Comparison of ENCODE assay signal across 10 cellular contexts in the genomic region with DNA sequence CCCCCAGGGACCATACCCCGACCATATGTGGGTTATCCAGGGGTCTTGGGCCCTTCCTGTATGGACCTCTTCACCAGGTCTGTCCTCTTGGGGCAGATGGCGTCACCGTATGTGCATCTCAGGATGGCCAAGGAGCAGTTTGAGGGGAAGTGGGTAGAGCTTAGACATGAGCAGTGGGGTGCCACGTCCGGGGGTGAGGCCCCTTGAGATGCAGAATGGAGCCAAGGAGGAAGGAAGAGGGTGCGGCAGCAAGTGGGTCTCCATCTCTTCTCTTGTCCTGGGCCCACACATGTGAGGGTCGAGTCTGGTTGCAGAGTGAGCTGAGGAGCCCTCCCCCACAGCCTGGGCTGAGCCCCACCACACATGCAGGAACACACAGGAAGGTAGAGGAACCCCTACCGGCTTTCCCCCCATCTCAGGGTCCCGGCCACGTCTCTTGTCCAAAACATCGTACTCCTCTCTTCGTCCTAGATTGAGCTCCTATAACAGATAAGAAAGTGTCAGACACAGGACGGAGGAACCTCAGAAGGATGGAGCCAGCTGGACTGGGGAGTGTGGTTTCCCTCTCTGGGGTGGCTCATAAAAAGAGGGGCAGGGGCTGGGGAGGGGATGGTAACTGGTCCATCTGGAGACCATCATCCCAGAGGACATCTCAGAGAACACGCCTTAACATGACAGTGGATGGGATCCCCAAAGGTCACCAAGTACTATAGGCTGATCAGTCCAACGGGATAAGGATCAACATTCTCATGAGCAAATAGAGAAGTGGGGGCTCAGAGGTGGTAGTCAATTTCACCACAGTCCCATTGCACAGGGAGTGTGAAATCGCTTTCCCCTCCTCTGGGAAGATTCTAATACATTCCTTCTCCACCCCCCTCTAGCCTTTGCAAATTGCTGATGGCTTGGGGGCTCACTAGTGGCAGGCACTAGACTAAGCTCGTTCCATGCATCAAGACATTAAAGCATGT.
A peak's percentile ranks its signal among the peaks of the same experiment; 100 is the strongest.
DNase-seq lines count a peak whose midpoint lies in the region; ATAC-seq and TF ChIP-seq lines count a peak whose summit lies in the region.
"Had no signal": no experiment of that assay in that cellular context is flagged by ENCODE, and none has a peak within 500 bp of the region (broad histone marks: within the 10 kb centered on the region; RNA-seq: fewer than 3 reads in every experiment).

No MANE protein-coding gene starts in this region.

- peaks cover 72 to 73% of the 10 kb centered on the region in 2 donors for H3K4me1 Mint-ChIP-seq in natural killer cell treated with Interleukin-12 subunit alpha and Interleukin-12 subunit beta and Interleukin-15 and Interleukin-18, amount 100 ng/mL, for 72 hours (ENCODE audit: low read depth in 2 of 2)

- peak overlapping the region; percentile 81 for H3K4me3 Mint-ChIP-seq in natural killer cell treated with Interleukin-12 subunit alpha and Interleukin-12 subunit beta and Interleukin-15 and Interleukin-18, amount 100 ng/mL, for 72 hours

- H3K27ac Mint-ChIP-seq in natural killer cell treated with Interleukin-12 subunit alpha and Interleukin-12 subunit beta and Interleukin-15 and Interleukin-18, amount 100 ng/mL, for 72 hours: peak overlapping the region; percentile 98 to 99

- no peak for TF ChIP-seq POLR2A in NB4 (IDR thresholded peaks at IDR 0.05; ENCODE audit: extremely low read depth, insufficient read length)

- ATAC-seq in natural killer cell treated with Interleukin-12 subunit alpha and Interleukin-12 subunit beta and Interleukin-15 and Interleukin-18, amount 100 ng/mL, for 72 hours: peak in 1 of 2 donors; percentile 63
- no peak for ATAC-seq in GM18907 (IDR thresholded peaks at IDR 0.05; ENCODE audit: unreplicated experiment)

- no peak for TF ChIP-seq CTCF in NB4 (IDR thresholded peaks at IDR 0.05; ENCODE audit: low read depth, low read length)

- H3K4me3 ChIP-seq in NB4 (ENCODE audit: low read depth, low read length): no peak overlapping the region

- no peaks in the 10 kb centered on the region for H3K9me3 Mint-ChIP-seq in natural killer cell treated with Interleukin-12 subunit alpha and Interleukin-12 subunit beta and Interleukin-15 and Interleukin-18, amount 100 ng/mL, for 72 hours

- peaks cover 30% of the 10 kb centered on the region for H3K36me3 Mint-ChIP-seq in natural killer cell treated with Interleukin-12 subunit alpha and Interleukin-12 subunit beta and Interleukin-15 and Interleukin-18, amount 100 ng/mL, for 72 hours

- H3K27me3 Mint-ChIP-seq in natural killer cell treated with Interleukin-12 subunit alpha and Interleukin-12 subunit beta and Interleukin-15 and Interleukin-18, amount 100 ng/mL, for 72 hours: no peaks in the 10 kb centered on the region

- DNase-seq in D341Med (ENCODE audit: low spot score) (peak; percentile 20), NB4 (ENCODE audit: low read depth) (peak; percentile 27), AG08395 (ENCODE audit: low spot score) (no peak), OCI-M2 (lab: John Stamatoyannopoulos, UW; ENCODE audit: unreplicated experiment) (no peak), NCI-H748 treated with DMSO at 0.1 percent for 48 hours (lab: John Stamatoyannopoulos, UW) (no peak)
- peak; percentile 35 for DNase-seq in central memory CD4-positive, alpha-beta T cell
- no peak for DNase-seq in natural killer cell treated with Interleukin-12 subunit alpha and Interleukin-12 subunit beta and Interleukin-15 and Interleukin-18, amount 100 ng/mL, for 72 hours (ENCODE audit: low spot score)
- DNase-seq: foreskin keratinocyte, GDM1 had no signal

Comparison
In these comparisons a context has a peak if more than half of its experiments do, and no peak if none do; other contexts are left out.
1. DNase-seq: peak in D341Med (single experiment), NB4 (single experiment) and central memory CD4-positive, alpha-beta T cell (single experiment); none in natural killer cell treated with Interleukin-12 subunit alpha and Interleukin-12 subunit beta and Interleukin-15 and Interleukin-18, amount 100 ng/mL, for 72 hours (single experiment), AG08395 (single experiment), OCI-M2 (single experiment) and NCI-H748 treated with DMSO at 0.1 percent for 48 hours (single experiment).